ENCODE assay signal across 28 cellular contexts in the genomic region with DNA sequence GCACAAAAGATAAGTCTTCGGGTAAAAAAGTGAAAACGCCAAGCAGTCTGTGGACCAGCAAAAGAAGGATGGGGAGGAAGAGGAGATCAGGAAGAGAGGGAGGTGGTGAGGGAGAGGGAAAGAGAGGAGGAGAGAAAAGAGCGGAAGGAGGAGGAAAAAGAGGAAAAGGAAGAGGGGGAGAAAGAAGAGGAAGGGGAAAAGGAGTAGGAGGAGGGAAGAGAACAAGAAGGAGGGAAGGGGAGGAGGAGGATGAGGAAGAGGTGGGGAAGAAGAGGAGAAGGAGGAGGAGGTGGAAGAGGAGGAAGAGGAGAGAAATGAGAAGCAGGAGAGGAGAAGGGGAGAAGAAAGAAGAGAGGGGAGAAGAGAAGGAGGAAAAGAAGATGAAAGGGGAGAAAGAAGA. TPM values are rescaled to one million over a fixed set of nuclear protein-coding genes. Genes with fewer than 3 reads are reported as not detected.
A peak's percentile ranks its signal among the peaks of the same experiment; 100 is the strongest.
DNase-seq lines count a peak whose midpoint lies in the region; ATAC-seq and TF ChIP-seq lines count a peak whose summit lies in the region.
"Had no signal": no experiment of that assay in that cellular context is flagged by ENCODE, and none has a peak within 500 bp of the region (broad histone marks: within the 10 kb centered on the region; RNA-seq: fewer than 3 reads in every experiment).

No MANE protein-coding gene starts in this region.

- peaks cover 60% of the 10 kb centered on the region for H3K4me1 ChIP-seq in BLaER1
- H3K4me1 ChIP-seq in aorta (ENCODE audit: control insufficient read depth in 1 of 2, insufficient read depth in 2 of 2, low read length in 2 of 2), result no peaks in the 10 kb centered on the region
- H3K4me1 ChIP-seq: Caco-2, SJCRH30 had no signal

- CTCF ChIA-PET in activated naive CD4-positive, alpha-beta T cell treated with anti-CD3 and anti-CD28 coated beads for 36 hours (lab: Charles Lee), result no interaction called here
- CTCF ChIA-PET in activated B cell treated with CpG ODN at 0.5 μM for 24 hours (lab: Charles Lee), result no interaction called here

- H3K36me3 ChIP-seq in BLaER1 (no peaks in the 10 kb centered on the region), aorta (ENCODE audit: control insufficient read depth in 1 of 2, insufficient read depth in 2 of 2, low read length in 1 of 2) (no peaks in the 10 kb centered on the region)
- H3K36me3 ChIP-seq: SJCRH30 had no signal

- H3K4me2 ChIP-seq in BLaER1, result 0 out of 2 replicates have a peak overlapping the region, but pooled peaks have one; percentile 70

- no peaks in the 10 kb centered on the region for H4K20me1 ChIP-seq in BLaER1

- WGBS in aorta, 2 donors, result 95 to 97% methylated on average over 3 of the region's 3 CpGs

- H3K9me3 Mint-ChIP-seq in activated naive CD4-positive, alpha-beta T cell treated with anti-CD3 and anti-CD28 coated beads, Interleukin-2, amount 50 U/mL, for 24 hours, result no peaks in the 10 kb centered on the region
- H3K9me3 Mint-ChIP-seq in activated naive CD4-positive, alpha-beta T cell treated with anti-CD3 and anti-CD28 coated beads for 36 hours, result no peaks in the 10 kb centered on the region
- H3K9me3 Mint-ChIP-seq in activated B cell treated with CpG ODN at 0.5 μM for 24 hours, result no peaks in the 10 kb centered on the region
- no peaks in the 10 kb centered on the region for H3K9me3 Mint-ChIP-seq in naive B cell
- H3K9me3 Mint-ChIP-seq: H9 had no signal

- peak overlapping the region; percentile 5 for H3K27ac Mint-ChIP-seq in activated naive CD4-positive, alpha-beta T cell treated with anti-CD3 and anti-CD28 coated beads, Interleukin-2, amount 50 U/mL, for 24 hours
- no peak overlapping the region for H3K27ac Mint-ChIP-seq in activated naive CD4-positive, alpha-beta T cell treated with anti-CD3 and anti-CD28 coated beads for 36 hours
- H3K27ac Mint-ChIP-seq in activated B cell treated with CpG ODN at 0.5 μM for 24 hours (peak overlapping the region; percentile 98), naive B cell (peak overlapping the region; percentile 2 to 94 (median 78))
- H3K27ac Mint-ChIP-seq: H9 had no signal

- no peaks in the 10 kb centered on the region for H3K36me3 Mint-ChIP-seq in activated naive CD4-positive, alpha-beta T cell treated with anti-CD3 and anti-CD28 coated beads, Interleukin-2, amount 50 U/mL, for 24 hours
- no peaks in the 10 kb centered on the region for H3K36me3 Mint-ChIP-seq in activated naive CD4-positive, alpha-beta T cell treated with anti-CD3 and anti-CD28 coated beads for 36 hours (ENCODE audit: low read depth)
- peaks cover 66% of the 10 kb centered on the region for H3K36me3 Mint-ChIP-seq in activated B cell treated with CpG ODN at 0.5 μM for 24 hours (ENCODE audit: low read depth)
- H3K36me3 Mint-ChIP-seq in naive B cell, result peaks cover 15 to 17% of the 10 kb centered on the region in 2 donors
- H3K36me3 Mint-ChIP-seq: CD4-positive, alpha-beta memory T cell had no signal

- H3K4me1 Mint-ChIP-seq in activated naive CD4-positive, alpha-beta T cell treated with anti-CD3 and anti-CD28 coated beads, Interleukin-2, amount 50 U/mL, for 24 hours, result peaks cover 70% of the 10 kb centered on the region
- H3K4me1 Mint-ChIP-seq in activated naive CD4-positive, alpha-beta T cell treated with anti-CD3 and anti-CD28 coated beads for 36 hours (ENCODE audit: low read depth), result peaks cover 62% of the 10 kb centered on the region
- peaks cover 98% of the 10 kb centered on the region for H3K4me1 Mint-ChIP-seq in activated B cell treated with CpG ODN at 0.5 μM for 24 hours
- peaks cover 86 to 97% (median 95%) of the 10 kb centered on the region in 3 donors for H3K4me1 Mint-ChIP-seq in naive B cell

- H3K4me3 Mint-ChIP-seq in activated naive CD4-positive, alpha-beta T cell treated with anti-CD3 and anti-CD28 coated beads, Interleukin-2, amount 50 U/mL, for 24 hours, result no peak overlapping the region
- no peak overlapping the region for H3K4me3 Mint-ChIP-seq in activated naive CD4-positive, alpha-beta T cell treated with anti-CD3 and anti-CD28 coated beads for 36 hours
- H3K4me3 Mint-ChIP-seq in activated B cell treated with CpG ODN at 0.5 μM for 24 hours (no peak overlapping the region), naive B cell (peak overlapping the region in 5 of 8 donors; percentile 20 to 60 (median 50))
- H3K4me3 Mint-ChIP-seq: H9 had no signal

- no peaks in the 10 kb centered on the region for H3K27me3 ChIP-seq in BLaER1
- no peaks in the 10 kb centered on the region for H3K27me3 ChIP-seq in aorta (ENCODE audit: control insufficient read depth in 1 of 2, insufficient read depth in 2 of 2, low read length in 1 of 2)
- H3K27me3 ChIP-seq: SJCRH30 had no signal

- no peak overlapping the region for H3K9ac ChIP-seq in BLaER1
- H3K9ac ChIP-seq: GM23248 had no signal

- H3K9me3 ChIP-seq in BLaER1 (no peaks in the 10 kb centered on the region), aorta (ENCODE audit: control insufficient read depth, low read length) (no peaks in the 10 kb centered on the region)
- H3K9me3 ChIP-seq: Caco-2, SJCRH30 had no signal

- DNase-seq in activated naive CD4-positive, alpha-beta T cell treated with anti-CD3 and anti-CD28 coated beads for 36 hours, result no peak
- no peak for DNase-seq in activated B cell treated with CpG ODN at 0.5 μM for 24 hours
- DNase-seq in naive B cell, result no peak
- DNase-seq in NCI-H2227 (lab: John Stamatoyannopoulos, UW; ENCODE audit: unreplicated experiment), result no peak
- DNase-seq in aorta, result no peak
- DNase-seq: AML-193; Caco-2; CD4-positive, alpha-beta memory T cell; DMS 273 treated with DMSO at 0.1 percent for 48 hours; DND-41; GM23248; H9; KG1; MV-4-11; NCI-H1105 treated with DMSO at 0.1 percent for 48 hours; NCI-H2081; NCI-H2171; NCI-H524 treated with DMSO at 0.1 percent for 48 hours; NCI-H82; SJCRH30 had no signal

- intact Hi-C loops in activated naive CD4-positive, alpha-beta T cell treated with anti-CD3 and anti-CD28 coated beads for 36 hours (cut with micrococcal nuclease), result no loop called here
- intact Hi-C loops in activated B cell treated with CpG ODN at 0.5 μM for 24 hours (cut with micrococcal nuclease) (no loop called here), aorta (cut with DNase I) (no loop called here)

- POLR2A ChIA-PET in activated B cell treated with CpG ODN at 0.5 μM for 24 hours (lab: Charles Lee), result no interaction called here

- H3K27ac ChIP-seq in BLaER1 (no peak overlapping the region), aorta (ENCODE audit: low read depth in 1 of 2, low read length in 2 of 2) (no peak overlapping the region)
- H3K27ac ChIP-seq: GM23248, SJCRH30 had no signal

- no peak for TF ChIP-seq CTCF in activated B cell treated with CpG ODN at 0.5 μM for 24 hours (IDR thresholded peaks at IDR 0.05)

- no peaks in the 10 kb centered on the region for H3K27me3 Mint-ChIP-seq in activated naive CD4-positive, alpha-beta T cell treated with anti-CD3 and anti-CD28 coated beads, Interleukin-2, amount 50 U/mL, for 24 hours
- H3K27me3 Mint-ChIP-seq in activated naive CD4-positive, alpha-beta T cell treated with anti-CD3 and anti-CD28 coated beads for 36 hours (ENCODE audit: low read depth), result no peaks in the 10 kb centered on the region
- no peaks in the 10 kb centered on the region for H3K27me3 Mint-ChIP-seq in activated B cell treated with CpG ODN at 0.5 μM for 24 hours
- H3K27me3 Mint-ChIP-seq in naive B cell, result no peaks in the 10 kb centered on the region

- H3K4me3 ChIP-seq in BLaER1, result no peak overlapping the region
- H3K4me3 ChIP-seq in aorta (ENCODE audit: low read length in 2 of 2), result no peak overlapping the region
- H3K4me3 ChIP-seq: GM23248, SJCRH30 had no signal

- ATAC-seq in activated B cell treated with CpG ODN at 0.5 μM for 24 hours (ENCODE audit: low read depth) (no peak), naive B cell (ENCODE audit: low read depth in 2 of 2) (no peak), HG03571 (IDR thresholded peaks at IDR 0.05; ENCODE audit: unreplicated experiment) (no peak), aorta (ENCODE audit: low FRiP score) (no peak)
- ATAC-seq: Panc1 had no signal

RNA-seq across cellular contexts. Expression of a gene that starts 6.5 kb away (rescaled TPM):
- total RNA-seq in activated naive CD4-positive, alpha-beta T cell treated with anti-CD3 and anti-CD28 coated beads for 36 hours, result 1 to 10 TPM; 1.8 to 2.0 TPM
- total RNA-seq in activated B cell treated with CpG ODN at 0.5 μM for 24 hours (57.6 and 58.1 TPM in 2 replicates), aorta (1 to 10 TPM; 2.6 to 3.6 TPM)
- polyA plus RNA-seq in naive B cell (ENCODE audit: low read depth in 6 of 6) (100 to 1,000 TPM; 310 to 556 (median 476) TPM), aorta (10 to 100 TPM in 1 of 2 donors, 1 to 10 TPM in 1; 4.3 to 10.5 TPM)
- total RNA-seq: A172, Caco-2, GM23248, H9, HT-29, M059J, SJCRH30 had no signal
- polyA plus RNA-seq: AG04450, GM23248 had no signal

Comparison
In these comparisons a context has a peak if more than half of its experiments do, and no peak if none do; other contexts are left out.
1. H3K4me3 Mint-ChIP-seq: peak in naive B cell (5 of 8); none in activated naive CD4-positive, alpha-beta T cell treated with anti-CD3 and anti-CD28 coated beads, Interleukin-2, amount 50 U/mL, for 24 hours (single experiment), activated naive CD4-positive, alpha-beta T cell treated with anti-CD3 and anti-CD28 coated beads for 36 hours (single experiment) and activated B cell treated with CpG ODN at 0.5 μM for 24 hours (single experiment).
2. RNA of a gene that starts 6.5 kb away (total RNA-seq): 57.6 to 58.1 TPM in activated B cell treated with CpG ODN at 0.5 μM for 24 hours; 2.6 to 3.6 TPM in aorta and 1.8 to 2.0 TPM in activated naive CD4-positive, alpha-beta T cell treated with anti-CD3 and anti-CD28 coated beads for 36 hours; every median in the first group is over 10 times any median in the second.